22 cellular contexts compared by ENCODE assay signal in the genomic region with DNA sequence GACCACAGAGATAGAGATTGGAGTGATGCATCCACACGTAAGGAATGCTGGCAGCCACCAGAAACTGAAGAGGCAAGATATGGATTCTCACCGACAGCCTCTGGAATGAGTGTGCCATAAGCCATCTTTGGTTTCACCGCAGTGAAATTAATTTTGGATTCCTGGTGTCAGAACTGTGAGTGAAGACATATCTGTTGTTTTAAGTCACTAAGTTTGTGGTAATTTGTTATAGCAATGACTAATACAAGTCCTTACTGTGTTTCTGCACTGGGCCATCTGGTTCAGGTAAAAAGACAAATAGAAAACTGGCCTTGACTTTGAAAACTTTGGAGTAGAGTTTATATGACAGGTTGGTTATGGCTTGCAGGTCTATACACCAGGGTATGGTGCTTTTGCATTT.
DNase-seq lines count a peak whose midpoint lies in the region; ATAC-seq and TF ChIP-seq lines count a peak whose summit lies in the region.
"Had no signal": no experiment of that assay in that cellular context is flagged by ENCODE, and none has a peak within 500 bp of the region (broad histone marks: within the 10 kb centered on the region; RNA-seq: fewer than 3 reads in every experiment).

No MANE protein-coding gene starts in this region.

- no peaks in the 10 kb centered on the region for H3K27me3 ChIP-seq in prostate gland (replicated peaks; ENCODE audit: insufficient read depth)
- H3K27me3 ChIP-seq: BE2C had no signal

- no peaks in the 10 kb centered on the region for H3K4me1 ChIP-seq in prostate gland (replicated peaks)

- H3K9me3 ChIP-seq in prostate gland = no peaks in the 10 kb centered on the region
- H3K9me3 ChIP-seq: BE2C, thoracic aorta had no signal

- intact Hi-C loops in prostate gland (cut with DNase I) = no loop called here

- no peak for TF ChIP-seq CTCF in choroid plexus epithelial cell (conservative IDR thresholded peaks at IDR 0.05; ENCODE audit: low read depth, low read length)
- TF ChIP-seq CTCF in prostate gland (IDR thresholded peaks at IDR 0.05) = no peak

- H3K4me3 ChIP-seq in choroid plexus epithelial cell (ENCODE audit: low read depth, low read length) (no peak overlapping the region), skeletal muscle cell (ENCODE audit: low read depth, low read length) (no peak overlapping the region), prostate gland (no peak overlapping the region)
- H3K4me3 ChIP-seq: thoracic aorta had no signal

- peak; percentile 40 for DNase-seq in ELR (ENCODE audit: low read depth)
- DNase-seq in LHCN-M2 (ENCODE audit: low read depth) = peak; percentile 77
- DNase-seq in choroid plexus epithelial cell (ENCODE audit: low read depth) = peak; percentile 33
- peak; percentile 16 for DNase-seq in skeletal muscle cell (ENCODE audit: low read depth)
- DNase-seq in prostate gland (ENCODE audit: low spot score) = no peak
- DNase-seq: activated CD4-positive, alpha-beta T cell treated with anti-CD3 and anti-CD28 coated beads, Interleukin-2, amount 10 ng/mL, durations not matched to agents 24 days and 14 days; activated CD8-positive, alpha-beta memory T cell treated with anti-CD3 and anti-CD28 coated beads, Interleukin-2, amount 50 U/mL, for 4 hours; activated effector memory CD4-positive, alpha-beta T cell treated with Interleukin-2 at 50 U/mL for 16 hours; BE2C; central memory CD4-positive, alpha-beta T cell; erythroblast; glutamatergic neuron; H9; KBM-7; NCI-H1105; NCI-H2107; T-helper 1 cell had no signal

- H3K36me3 ChIP-seq in prostate gland = no peaks in the 10 kb centered on the region
- H3K36me3 ChIP-seq: BE2C, thoracic aorta had no signal

- 91% methylated on average over 3 of the region's 3 CpGs for WGBS in prostate gland

- no peak overlapping the region for H3K27ac ChIP-seq in prostate gland
- H3K27ac ChIP-seq: thoracic aorta had no signal

- ATAC-seq in GM18909 (IDR thresholded peaks at IDR 0.05; ENCODE audit: poor library complexity, unreplicated experiment) = no peak
- no peak for ATAC-seq in GM21825 (IDR thresholded peaks at IDR 0.05; ENCODE audit: unreplicated experiment)
- ATAC-seq: left lobe of liver; stimulated activated effector memory CD8-positive, alpha-beta T cell treated with anti-CD3 and anti-CD28 coated beads, Interleukin-12 subunit alpha, Interleukin-12 subunit beta, amount 100 ng/mL, for 72 hours had no signal

- no peak for TF ChIP-seq POLR2A in prostate gland (IDR thresholded peaks at IDR 0.05)
